9 cellular contexts compared by ENCODE assay signal in the genomic region with DNA sequence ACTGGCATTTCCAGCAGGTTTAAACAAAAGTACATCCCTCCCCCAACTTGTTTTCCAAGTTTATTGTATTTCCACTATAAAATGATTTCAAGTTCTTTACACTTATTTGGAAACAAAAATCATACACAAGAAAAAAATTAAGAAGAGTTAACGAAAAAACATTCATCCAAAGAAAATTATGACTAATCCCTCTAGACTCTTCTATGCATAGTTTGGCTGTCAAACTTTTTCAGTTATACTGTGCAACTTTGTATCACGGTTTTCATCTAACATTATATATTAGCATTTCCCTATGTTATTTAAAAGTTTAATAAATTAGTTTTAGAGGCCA. TPM values are rescaled to one million over a fixed set of nuclear protein-coding genes. Genes with fewer than 3 reads are reported as not detected.
DNase-seq lines count a peak whose midpoint lies in the region; ATAC-seq lines count a peak whose summit lies in the region.
"Had no signal": no experiment of that assay in that cellular context is flagged by ENCODE, and none has a peak within 500 bp of the region (broad histone marks: within the 10 kb centered on the region; RNA-seq: fewer than 3 reads in every experiment).

No MANE protein-coding gene starts in this region.

- H3K36me3 Mint-ChIP-seq in T-helper 2 cell treated with Interferon-gamma antibody and Interleukin-4, amounts not matched to agents 5 μg/mL and 100 μg/mL, for 36 hours (ENCODE audit: low read depth) = peaks cover 5% of the 10 kb centered on the region
- H3K36me3 Mint-ChIP-seq in activated T-helper 17 cell treated with anti-CD3 and anti-CD28 coated beads, Interleukin-2, amount 50 U/mL, for 72 hours (ENCODE audit: low read depth) = peaks cover 12% of the 10 kb centered on the region
- H3K36me3 Mint-ChIP-seq in immature natural killer cell = no peaks in the 10 kb centered on the region

- peak overlapping the region; percentile 77 to 85 (median 78) for H3K9ac ChIP-seq in subcutaneous abdominal adipose tissue (ENCODE audit: low read length in 5 of 5)

- H3K9me3 ChIP-seq in subcutaneous abdominal adipose tissue (ENCODE audit: control insufficient read depth in 5 of 5, low read length in 5 of 5) = no peaks in the 10 kb centered on the region

- peaks cover 2% of the 10 kb centered on the region for H3K27me3 Mint-ChIP-seq in T-helper 2 cell treated with Interferon-gamma antibody and Interleukin-4, amounts not matched to agents 5 μg/mL and 100 μg/mL, for 36 hours (ENCODE audit: low read depth)
- no peaks in the 10 kb centered on the region for H3K27me3 Mint-ChIP-seq in activated T-helper 17 cell treated with anti-CD3 and anti-CD28 coated beads, Interleukin-2, amount 50 U/mL, for 72 hours
- peaks cover 5 to 9% (median 5%) of the 10 kb centered on the region in 3 donors for H3K27me3 Mint-ChIP-seq in immature natural killer cell (ENCODE audit: low read depth in 3 of 3)

- H3K4me1 ChIP-seq in subcutaneous abdominal adipose tissue (ENCODE audit: control insufficient read depth in 5 of 5, insufficient read depth in 5 of 5, low read length in 5 of 5) = peaks cover 0 to 35% (median 31%) of the 10 kb centered on the region in 5 donors

- H3K4me1 Mint-ChIP-seq in T-helper 2 cell treated with Interferon-gamma antibody and Interleukin-4, amounts not matched to agents 5 μg/mL and 100 μg/mL, for 36 hours (ENCODE audit: low read depth) = peaks cover 21% of the 10 kb centered on the region
- H3K4me1 Mint-ChIP-seq in activated T-helper 17 cell treated with anti-CD3 and anti-CD28 coated beads, Interleukin-2, amount 50 U/mL, for 72 hours = peaks cover 14% of the 10 kb centered on the region
- peaks cover 25 to 45% of the 10 kb centered on the region in 2 donors for H3K4me1 Mint-ChIP-seq in immature natural killer cell

- no peaks in the 10 kb centered on the region for H3K9me3 Mint-ChIP-seq in T-helper 2 cell treated with Interferon-gamma antibody and Interleukin-4, amounts not matched to agents 5 μg/mL and 100 μg/mL, for 36 hours
- H3K9me3 Mint-ChIP-seq in activated T-helper 17 cell treated with anti-CD3 and anti-CD28 coated beads, Interleukin-2, amount 50 U/mL, for 72 hours = no peaks in the 10 kb centered on the region
- H3K9me3 Mint-ChIP-seq in immature natural killer cell = no peaks in the 10 kb centered on the region

- no peaks in the 10 kb centered on the region for H3K36me3 ChIP-seq in subcutaneous abdominal adipose tissue (ENCODE audit: control insufficient read depth in 5 of 5, insufficient read depth in 5 of 5, low read length in 5 of 5)

- peak overlapping the region; percentile 82 for H3K27ac ChIP-seq in subcutaneous abdominal adipose tissue (ENCODE audit: low read depth, low read length)

- no peaks in the 10 kb centered on the region for H3K27me3 ChIP-seq in subcutaneous abdominal adipose tissue (ENCODE audit: control insufficient read depth in 5 of 5, insufficient read depth in 4 of 5, low read length in 5 of 5)

- peak overlapping the region; percentile 78 to 92 (median 87) for H3K4me3 ChIP-seq in subcutaneous abdominal adipose tissue (ENCODE audit: low read depth in 1 of 5, low read length in 5 of 5)

- no peak for DNase-seq in T-helper 2 cell treated with Interferon-gamma antibody and Interleukin-4, amounts not matched to agents 5 μg/mL and 100 μg/mL, for 36 hours (ENCODE audit: low spot score)
- DNase-seq in T-helper 2 cell (no peak), immature natural killer cell (no peak), NCI-H2081 treated with DMSO at 0.1 percent for 48 hours (lab: John Stamatoyannopoulos, UW) (no peak)

- no peak overlapping the region for H3K27ac Mint-ChIP-seq in T-helper 2 cell treated with Interferon-gamma antibody and Interleukin-4, amounts not matched to agents 5 μg/mL and 100 μg/mL, for 36 hours
- H3K27ac Mint-ChIP-seq in activated T-helper 17 cell treated with anti-CD3 and anti-CD28 coated beads, Interleukin-2, amount 50 U/mL, for 72 hours = peak overlapping the region; percentile 90
- H3K27ac Mint-ChIP-seq in immature natural killer cell = peak overlapping the region in 3 of 6 donors; percentile 78 to 92 (median 89)

- ATAC-seq in activated T-helper 17 cell treated with anti-CD3 and anti-CD28 coated beads, Interleukin-2, amount 50 U/mL, for 72 hours (replicated peaks) = no peak
- no peak for ATAC-seq in HG02885 (IDR thresholded peaks at IDR 0.05; ENCODE audit: poor library complexity, unreplicated experiment)
- no peak for ATAC-seq in activated CD4-positive, CD25-positive, alpha-beta regulatory T cell treated with anti-CD3 and anti-CD28 coated beads, Interleukin-2, amount 50 U/mL, for 24 hours

- H3K4me3 Mint-ChIP-seq in T-helper 2 cell treated with Interferon-gamma antibody and Interleukin-4, amounts not matched to agents 5 μg/mL and 100 μg/mL, for 36 hours = peak overlapping the region; percentile 100
- H3K4me3 Mint-ChIP-seq in activated T-helper 17 cell treated with anti-CD3 and anti-CD28 coated beads, Interleukin-2, amount 50 U/mL, for 72 hours = no peak overlapping the region
- peak overlapping the region; percentile 91 to 93 (median 93) for H3K4me3 Mint-ChIP-seq in immature natural killer cell

RNA-seq across cellular contexts. Expression of a gene that starts 0.6 kb away (rescaled TPM):
- 10 to 100 TPM; 19.0 to 25.0 TPM for total RNA-seq in activated T-helper 17 cell treated with anti-CD3 and anti-CD28 coated beads, Interleukin-2, amount 50 U/mL, for 72 hours
- polyA plus RNA-seq in immature natural killer cell = 1 to 10 TPM; 2.5 to 6.3 (median 5.0) TPM

RNA-seq across cellular contexts. Expression of a gene that starts 3.0 kb away (rescaled TPM):
- total RNA-seq in activated T-helper 17 cell treated with anti-CD3 and anti-CD28 coated beads, Interleukin-2, amount 50 U/mL, for 72 hours = 1 to 10 TPM; 1.2 to 1.8 TPM
- 1 to 10 TPM; 5.3 to 8.6 (median 7.8) TPM for polyA plus RNA-seq in immature natural killer cell

RNA-seq across cellular contexts. Expression of a gene that starts 29.6 kb away (rescaled TPM):
- 100 to 1,000 TPM; 121 to 146 TPM for total RNA-seq in activated T-helper 17 cell treated with anti-CD3 and anti-CD28 coated beads, Interleukin-2, amount 50 U/mL, for 72 hours
- 100 to 1,000 TPM; 173 to 199 (median 182) TPM for polyA plus RNA-seq in immature natural killer cell

RNA-seq across cellular contexts. Expression of a gene that starts 36.7 kb away (rescaled TPM):
- not detected for total RNA-seq in activated T-helper 17 cell treated with anti-CD3 and anti-CD28 coated beads, Interleukin-2, amount 50 U/mL, for 72 hours
- polyA plus RNA-seq in immature natural killer cell = under 1 TPM in 1 of 3 donors, not detected in 2; 0.42 TPM
- total RNA-seq: mesenteric fat pad had no signal

RNA-seq across cellular contexts. Expression of a gene that starts 38.1 kb away (rescaled TPM):
- total RNA-seq in activated T-helper 17 cell treated with anti-CD3 and anti-CD28 coated beads, Interleukin-2, amount 50 U/mL, for 72 hours = 1 to 10 TPM; 2.7 to 3.0 TPM
- polyA plus RNA-seq in immature natural killer cell = 1 to 10 TPM in 1 of 3 donors, under 1 TPM in 1, not detected in 1; 0.69 to 1.2 TPM
